Comparison of ENCODE assay signal across 21 cellular contexts in the genomic region with DNA sequence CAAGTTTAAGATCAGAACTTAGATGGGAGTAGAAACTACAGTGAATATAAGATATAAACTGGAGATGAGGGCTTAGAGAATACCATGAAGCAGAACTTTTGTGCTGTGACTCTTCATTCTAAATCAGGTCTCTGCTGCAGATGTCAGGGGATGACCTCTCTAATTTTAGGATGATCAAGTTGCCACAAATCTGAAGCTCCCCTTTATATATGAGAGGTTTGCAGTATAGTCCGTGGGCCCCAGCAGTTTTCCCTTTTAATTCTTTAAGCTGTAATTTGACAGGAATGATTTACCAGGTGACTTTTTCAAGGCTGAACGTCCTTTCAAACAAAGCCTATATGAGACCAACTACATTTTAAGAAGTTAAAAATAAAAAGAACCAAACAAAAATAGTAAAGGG. TPM values are rescaled to one million over a fixed set of nuclear protein-coding genes. Genes with fewer than 3 reads are reported as not detected.
DNase-seq lines count a peak whose midpoint lies in the region; ATAC-seq, FAIRE-seq and TF ChIP-seq lines count a peak whose summit lies in the region.
"Had no signal": no experiment of that assay in that cellular context is flagged by ENCODE, and none has a peak within 500 bp of the region (broad histone marks: within the 10 kb centered on the region; RNA-seq: fewer than 3 reads in every experiment).

No MANE protein-coding gene starts in this region.

- no peak for ATAC-seq in CD4-positive, alpha-beta T cell (ENCODE audit: poor library complexity)
- ATAC-seq: activated CD8-positive, alpha-beta T cell treated with anti-CD3 and anti-CD28 coated beads for 36 hours; HCT116; K562 had no signal

- H3K36me3 Mint-ChIP-seq in Calu3 (ENCODE audit: insufficient read depth, unreplicated experiment) = peaks cover 29% of the 10 kb centered on the region
- H3K36me3 Mint-ChIP-seq in CD4-positive, alpha-beta T cell (ENCODE audit: low read depth) = no peaks in the 10 kb centered on the region
- H3K36me3 Mint-ChIP-seq: activated naive CD8-positive, alpha-beta T cell; brain; CD4-positive, CD25-positive, alpha-beta regulatory T cell had no signal

- no peak for TF ChIP-seq POLR2A in adrenal gland (IDR thresholded peaks at IDR 0.05)

- peak overlapping the region; percentile 36 for H3K4me3 Mint-ChIP-seq in Calu3 (ENCODE audit: low read depth, unreplicated experiment)
- no peak overlapping the region for H3K4me3 Mint-ChIP-seq in CD4-positive, alpha-beta T cell
- H3K4me3 Mint-ChIP-seq: activated CD8-positive, alpha-beta T cell treated with anti-CD3 and anti-CD28 coated beads for 36 hours; activated naive CD8-positive, alpha-beta T cell; activated T-cell treated with anti-CD3 and anti-CD28 coated beads, Interleukin-2, amount 50 U/mL, for 24 hours; CD4-positive, CD25-positive, alpha-beta regulatory T cell; stimulated activated naive CD8-positive, alpha-beta T cell treated with anti-CD3 and anti-CD28 coated beads, Interleukin-15, Interleukin-2, amounts not matched to agents 100 ng/mL and 50 ng/mL, for 24 hours had no signal

- H3K4me3 ChIP-seq in adrenal gland (no peak overlapping the region), smooth muscle cell (no peak overlapping the region), small intestine (ENCODE audit: low read depth in 1 of 2, low read length in 2 of 2) (no peak overlapping the region)
- H3K4me3 ChIP-seq: K562 had no signal

- H3F3A ChIP-seq in smooth muscle cell (ENCODE audit: low read depth) = peaks cover 27% of the 10 kb centered on the region

- H3K9ac ChIP-seq in smooth muscle cell (ENCODE audit: low read depth) = peak overlapping the region; percentile 69

- peaks cover 15% of the 10 kb centered on the region for H3K79me2 ChIP-seq in smooth muscle cell (ENCODE audit: low read depth)

- no peak overlapping the region for H2AFZ ChIP-seq in smooth muscle cell (ENCODE audit: low read depth)

- H4K20me1 ChIP-seq in smooth muscle cell (ENCODE audit: low read depth) = peaks cover under 1% of the 10 kb centered on the region

- H3K9me3 ChIP-seq in adrenal gland (replicated peaks in 1 of 3) (no peaks in the 10 kb centered on the region), smooth muscle cell (replicated peaks; ENCODE audit: low read depth) (no peaks in the 10 kb centered on the region), small intestine (ENCODE audit: control insufficient read depth, low read depth) (no peaks in the 10 kb centered on the region)
- H3K9me3 ChIP-seq in CD4-positive, alpha-beta T cell (ENCODE audit: control insufficient read depth, low read length) = no peaks in the 10 kb centered on the region

- CTCF ChIA-PET in Calu3 (lab: Charles Lee) = interaction anchor here (1.0 to 2.6 kb wide), 5 partner anchors 9 to 411 kb away, joined by 3 to 8 read pairs (median 3); no protein-coding TSS in a partner anchor
- CTCF ChIA-PET in CD4-positive, alpha-beta T cell (lab: Charles Lee) = no interaction called here

- no peak for FAIRE-seq in small intestine (lab: Jason Lieb, UNC)
- FAIRE-seq: K562 had no signal

- H3K36me3 ChIP-seq in adrenal gland (replicated peaks in 1 of 2) (no peaks in the 10 kb centered on the region), smooth muscle cell (ENCODE audit: low read depth) (no peaks in the 10 kb centered on the region), small intestine (ENCODE audit: control insufficient read depth in 2 of 2, insufficient read depth in 2 of 2, low read length in 2 of 2) (no peaks in the 10 kb centered on the region)

- no peaks in the 10 kb centered on the region for H3K27me3 Mint-ChIP-seq in Calu3 (ENCODE audit: unreplicated experiment)
- peaks cover 24% of the 10 kb centered on the region for H3K27me3 Mint-ChIP-seq in CD4-positive, alpha-beta T cell
- H3K27me3 Mint-ChIP-seq: brain had no signal

- H3K4me1 ChIP-seq in adrenal gland (replicated peaks in 1 of 2) (peaks cover 13 to 21% of the 10 kb centered on the region in 2 donors), smooth muscle cell (ENCODE audit: low read depth) (peaks cover 6% of the 10 kb centered on the region), small intestine (ENCODE audit: control insufficient read depth in 2 of 2, insufficient read depth in 1 of 2, low read depth in 1 of 2, low read length in 1 of 2) (peaks cover 0 to 2% of the 10 kb centered on the region in 2 donors)

- H3K9me3 Mint-ChIP-seq in Calu3 (ENCODE audit: low read depth, unreplicated experiment) = peaks cover 2% of the 10 kb centered on the region
- no peaks in the 10 kb centered on the region for H3K9me3 Mint-ChIP-seq in CD4-positive, alpha-beta T cell
- H3K9me3 Mint-ChIP-seq: activated CD8-positive, alpha-beta T cell treated with anti-CD3 and anti-CD28 coated beads for 36 hours; activated T-cell treated with anti-CD3 and anti-CD28 coated beads, Interleukin-2, amount 50 U/mL, for 24 hours had no signal

- TF ChIP-seq CTCF in Calu3 (IDR thresholded peaks at IDR 0.05; ENCODE audit: unreplicated experiment) (no peak), adrenal gland (IDR thresholded peaks at IDR 0.05) (no peak), smooth muscle cell (IDR thresholded peaks at IDR 0.05; ENCODE audit: borderline replicate concordance, insufficient read depth, poor library complexity, severe bottlenecking) (no peak)
- TF ChIP-seq CTCF in CD4-positive, alpha-beta T cell (IDR thresholded peaks at IDR 0.05) = no peak

- POLR2A ChIA-PET in CD4-positive, alpha-beta T cell (lab: Charles Lee) = no interaction called here

- peak overlapping the region; percentile 87 for H3K27ac Mint-ChIP-seq in Calu3 (ENCODE audit: unreplicated experiment)
- no peak overlapping the region for H3K27ac Mint-ChIP-seq in CD4-positive, alpha-beta T cell
- H3K27ac Mint-ChIP-seq: activated CD8-positive, alpha-beta T cell treated with anti-CD3 and anti-CD28 coated beads for 36 hours; activated naive CD8-positive, alpha-beta T cell; activated T-cell treated with anti-CD3 and anti-CD28 coated beads, Interleukin-2, amount 50 U/mL, for 24 hours; CD4-positive, CD25-positive, alpha-beta regulatory T cell; stimulated activated naive CD8-positive, alpha-beta T cell treated with anti-CD3 and anti-CD28 coated beads, Interleukin-15, Interleukin-2, amounts not matched to agents 100 ng/mL and 50 ng/mL, for 24 hours had no signal

- peak overlapping the region; percentile 82 for H3K4me2 ChIP-seq in smooth muscle cell

- no TSS peak for BruUV-seq in Calu3 (replicated peaks; lab: Mats Ljungman, UMichigan)

- DNase-seq in Calu3 = no peak
- no peak for DNase-seq in adrenal gland
- peak; percentile 70 for DNase-seq in kidney glomerular epithelial cell (lab: John Stamatoyannopoulos, UW)
- DNase-seq in smooth muscle cell (lab: John Stamatoyannopoulos, UW; ENCODE audit: unreplicated experiment) = no peak
- DNase-seq in mesenteric fat pad (ENCODE audit: low spot score) = no peak
- no peak for DNase-seq in small intestine
- DNase-seq in GM03348 (ENCODE audit: low spot score) = no peak
- DNase-seq in CD4-positive, alpha-beta T cell = no peak
- DNase-seq: activated CD8-positive, alpha-beta T cell treated with anti-CD3 and anti-CD28 coated beads for 36 hours; activated T-cell treated with anti-CD3 and anti-CD28 coated beads, Interleukin-2, amount 50 U/mL, for 24 hours; CD4-positive, CD25-positive, alpha-beta regulatory T cell; left ventricle myocardium superior; occipital lobe; right cardiac atrium; stimulated activated CD4-positive, alpha-beta T cell treated with anti-CD3 and anti-CD28 coated beads, Interleukin-1b, Interleukin-23, amount 100 ng/mL, for 48 hours had no signal

- H3K27me3 ChIP-seq in adrenal gland (no peaks in the 10 kb centered on the region), smooth muscle cell (ENCODE audit: low read depth) (no peaks in the 10 kb centered on the region), small intestine (ENCODE audit: control insufficient read depth in 2 of 2, insufficient read depth in 2 of 2, low read length in 2 of 2) (no peaks in the 10 kb centered on the region)
- peaks cover 22% of the 10 kb centered on the region for H3K27me3 ChIP-seq in CD4-positive, alpha-beta T cell (ENCODE audit: control insufficient read depth, insufficient read depth, low read length)

- intact Hi-C loops in Calu3 (cut with micrococcal nuclease; ENCODE audit: unreplicated experiment) (loop anchor here (10.0 kb wide), 2 partner anchors 721 to 981 kb away; no protein-coding TSS in a partner anchor), adrenal gland (cut with DNase I) (no loop called here)
- intact Hi-C loops in CD4-positive, alpha-beta T cell (cut with DNase I, micrococcal nuclease) = no loop called here

- H3K4me1 Mint-ChIP-seq in Calu3 (ENCODE audit: low read depth, unreplicated experiment) = peaks cover 34% of the 10 kb centered on the region
- H3K4me1 Mint-ChIP-seq in CD4-positive, alpha-beta T cell (ENCODE audit: low read depth) = no peaks in the 10 kb centered on the region

- peak overlapping the region in 4 of 5 donors; percentile 16 to 83 (median 38) for H3K27ac ChIP-seq in adrenal gland
- peak overlapping the region; percentile 96 for H3K27ac ChIP-seq in smooth muscle cell (ENCODE audit: low read depth)
- no peak overlapping the region for H3K27ac ChIP-seq in small intestine (ENCODE audit: low read depth in 1 of 2, low read length in 1 of 2)
- no peak overlapping the region for H3K27ac ChIP-seq in CD4-positive, alpha-beta T cell (ENCODE audit: low read depth, low read length)
- H3K27ac ChIP-seq: HL-60 had no signal

- WGBS in adrenal gland, 4 donors = 40 to 49% (median 44%) methylated on average over 2 of the region's 2 CpGs
- 41% methylated on average over 2 of the region's 2 CpGs for WGBS in smooth muscle cell (ENCODE audit: low lambda C conversion rate)
- WGBS in small intestine, 3 donors = 51 to 68% (median 51%) methylated on average over 2 of the region's 2 CpGs

RNA-seq across cellular contexts. Expression of a gene that starts 4.9 kb away (rescaled TPM):
- total RNA-seq in Calu3 (2022) = 84.0 and 123 TPM in 2 replicates
- 10 to 100 TPM; 24.4 to 79.0 (median 47.2) TPM for total RNA-seq in adrenal gland
- 10 to 100 TPM; 33.2 to 56.8 (median 33.6) TPM for polyA plus RNA-seq in adrenal gland
- 658 and 786 TPM in 2 replicates for total RNA-seq in smooth muscle cell
- polyA plus RNA-seq in smooth muscle cell = 293 and 372 TPM in 2 replicates
- 219 TPM for total RNA-seq in mesenteric fat pad
- 10 to 100 TPM; 17.8 to 23.5 (median 19.5) TPM for polyA plus RNA-seq in small intestine
- not detected for total RNA-seq in CD4-positive, alpha-beta T cell
- polyA plus RNA-seq: CD4-positive, CD25-positive, alpha-beta regulatory T cell had no signal

Comparison
In these comparisons a context has a peak if more than half of its experiments do, and no peak if none do; other contexts are left out.
1. H3K27ac ChIP-seq: peak in adrenal gland (4 of 5) and smooth muscle cell (single experiment); none in small intestine (0 of 2) and CD4-positive, alpha-beta T cell (single experiment).
2. RNA of a gene that starts 4.9 kb away (total RNA-seq): 658 to 786 TPM in smooth muscle cell, 219 TPM in mesenteric fat pad (single experiment), 84.0 to 123 TPM in Calu3 and 24.4 to 79.0 TPM in adrenal gland; not detected in CD4-positive, alpha-beta T cell; every median in the first group is over 10 times any median in the second.